In the genomic region with DNA sequence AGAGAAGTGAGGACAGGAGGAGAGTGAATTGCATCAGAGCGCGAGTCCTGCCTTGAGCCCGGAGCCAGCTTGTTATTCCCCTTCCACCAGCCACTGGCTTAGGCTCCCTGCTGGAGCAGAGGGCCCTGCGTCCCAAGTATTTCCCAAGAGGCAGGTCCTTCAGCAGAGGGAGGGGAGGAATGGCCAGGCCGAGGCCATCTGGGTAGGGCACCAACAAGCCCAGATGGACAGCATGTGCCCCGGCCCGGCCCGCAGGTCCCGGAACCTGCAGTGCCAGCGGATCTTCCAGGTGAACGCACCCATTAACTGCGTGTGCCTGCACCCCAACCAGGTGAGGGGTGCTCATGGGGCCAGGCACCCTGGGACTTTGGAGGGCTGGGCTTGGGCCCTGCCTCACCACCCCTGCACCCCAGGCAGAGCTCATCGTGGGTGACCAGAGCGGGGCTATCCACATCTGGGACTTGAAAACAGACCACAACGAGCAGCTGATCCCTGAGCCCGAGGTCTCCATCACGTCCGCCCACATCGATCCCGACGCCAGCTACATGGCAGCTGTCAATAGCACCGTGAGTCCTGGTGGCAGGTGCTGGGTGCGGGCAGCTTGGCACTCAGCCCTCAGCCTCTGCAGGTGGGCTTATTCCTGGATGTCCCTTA, we compare ENCODE assay signal across 9 cellular contexts. TPM values are rescaled to one million over a fixed set of nuclear protein-coding genes. Genes with fewer than 3 reads are reported as not detected.
DNase-seq lines count a peak whose midpoint lies in the region; ATAC-seq and TF ChIP-seq lines count a peak whose summit lies in the region.
"Had no signal": no experiment of that assay in that cellular context is flagged by ENCODE, and none has a peak within 500 bp of the region (broad histone marks: within the 10 kb centered on the region; RNA-seq: fewer than 3 reads in every experiment).

No MANE protein-coding gene starts in this region.

- no peaks in the 10 kb centered on the region for H4K20me1 ChIP-seq in HCT116 (ENCODE audit: insufficient read depth)

- H2AFZ ChIP-seq in HCT116 (ENCODE audit: low read depth, low read length, poor library complexity, severe bottlenecking), result no peak overlapping the region

- peaks cover 28% of the 10 kb centered on the region for H3K79me2 ChIP-seq in HCT116 (ENCODE audit: insufficient read depth, low read length)

- peak overlapping the region; percentile 99 for H3K4me2 ChIP-seq in HCT116 (ENCODE audit: low read length)

- RAD21 ChIA-PET in HCT116 (lab: Charles Lee; ENCODE audit: low non-redundant PET in 1 of 2, low total read pairs in 2 of 2, uncharacterized antibody in 2 of 2, unreplicated experiment in 2 of 2), result no interaction called here

- peak overlapping the region; percentile 43 to 84 (median 80) for H3K4me3 Mint-ChIP-seq in CD4-positive, CD25-positive, alpha-beta regulatory T cell
- peak overlapping the region; percentile 80 for H3K4me3 Mint-ChIP-seq in WTC11
- peak overlapping the region; percentile 79 for H3K4me3 Mint-ChIP-seq in mesothelial cell of epicardium

- peaks cover 0 to 20% (median 3%) of the 10 kb centered on the region in 4 donors for H3K4me1 Mint-ChIP-seq in CD4-positive, CD25-positive, alpha-beta regulatory T cell
- H3K4me1 Mint-ChIP-seq in WTC11 (peaks cover 20% of the 10 kb centered on the region), mesothelial cell of epicardium (peaks cover 9% of the 10 kb centered on the region)

- no peaks in the 10 kb centered on the region for H3K9me2 ChIP-seq in HCT116 (ENCODE audit: insufficient read depth)

- no peaks in the 10 kb centered on the region for H3K9me3 ChIP-seq in CD4-positive, CD25-positive, alpha-beta regulatory T cell (ENCODE audit: control insufficient read depth in 2 of 2, low read length in 2 of 2)
- H3K9me3 ChIP-seq in HCT116 (ENCODE audit: control insufficient read depth in 1 of 2, insufficient read depth in 1 of 2, low read depth in 1 of 2, low read length in 2 of 2), result no peaks in the 10 kb centered on the region

- no TSS peak for BruUV-seq in HCT116 (replicated peaks; lab: Mats Ljungman, UMichigan)

- ATAC-seq in CD4-positive, CD25-positive, alpha-beta regulatory T cell (ENCODE audit: low read depth in 2 of 2), result no peak
- no peak for ATAC-seq in HCT116
- ATAC-seq in WTC11, result no peak
- ATAC-seq in GM19467 (IDR thresholded peaks at IDR 0.05; ENCODE audit: unreplicated experiment), result no peak
- no peak for ATAC-seq in GM19455 (IDR thresholded peaks at IDR 0.05; ENCODE audit: unreplicated experiment)

- no peak overlapping the region for H3K27ac ChIP-seq in CD4-positive, CD25-positive, alpha-beta regulatory T cell (ENCODE audit: insufficient read depth, low read length, poor library complexity, severe bottlenecking)
- H3K27ac ChIP-seq in HCT116 (ENCODE audit: low read depth, low read length), result peak overlapping the region; percentile 94

- TF ChIP-seq CTCF in HCT116 (IDR thresholded peaks at IDR 0.05 in 2 of 3, conservative IDR thresholded peaks at IDR 0.05 in 1 of 3; ENCODE audit: borderline replicate concordance in 1 of 3, insufficient read depth in 1 of 3, low read depth in 2 of 3, low read length in 2 of 3) (no peak), WTC11 (IDR thresholded peaks at IDR 0.05) (no peak), mesothelial cell of epicardium (IDR thresholded peaks at IDR 0.05; ENCODE audit: unreplicated experiment) (no peak)

- H3K9ac ChIP-seq in HCT116 (ENCODE audit: low read length), result peak overlapping the region; percentile 81

- POLR2A ChIA-PET in HCT116 (lab: Charles Lee) (interaction anchor here (0.9 kb wide), 1 partner anchor 9 kb away, joined by 3 read pairs; no protein-coding TSS in a partner anchor), WTC11 (lab: Charles Lee) (interaction anchor here (0.5 to 1.3 kb wide), 3 partner anchors 8 to 184 kb away, joined by 3 to 6 read pairs (median 3); partner anchors contain the start of genes PGP and TRAF7)

- DNase-seq in CD4-positive, CD25-positive, alpha-beta regulatory T cell, result no peak
- no peak for DNase-seq in HCT116 (ENCODE audit: low read depth, low spot score)
- no peak for DNase-seq in WTC11 (ENCODE audit: low spot score)
- DNase-seq in mesothelial cell of epicardium (ENCODE audit: low spot score in 2 of 2, unreplicated experiment in 2 of 2), result no peak
- DNase-seq in A172 (ENCODE audit: low spot score), result no peak
- no peak for DNase-seq in AML-193 (lab: John Stamatoyannopoulos, UW)
- DNase-seq: T-helper 9 cell had no signal

- CTCF ChIA-PET in HCT116 (lab: Charles Lee), result no interaction called here
- CTCF ChIA-PET in WTC11 (lab: Charles Lee), result interaction anchor here (0.6 to 2.7 kb wide), 4 partner anchors 12 to 184 kb away, joined by 3 to 13 read pairs (median 4); partner anchors contain the start of genes CASKIN1 and TRAF7

- peaks cover 9% of the 10 kb centered on the region for H3K36me3 ChIP-seq in CD4-positive, CD25-positive, alpha-beta regulatory T cell (ENCODE audit: control insufficient read depth, insufficient read depth, low read length)
- peaks cover 4 to 19% of the 10 kb centered on the region in 2 experiments; a peak in 3 of 4 replicates for H3K36me3 ChIP-seq in HCT116 (ENCODE audit: control insufficient read depth in 1 of 2, insufficient read depth in 2 of 2, low read length in 2 of 2)

- no peak for TF ChIP-seq POLR2A in HCT116 (IDR thresholded peaks at IDR 0.05; ENCODE audit: borderline replicate concordance, extremely low read depth, insufficient read depth, insufficient read length)

- peaks cover 18% of the 10 kb centered on the region for H3K4me1 ChIP-seq in CD4-positive, CD25-positive, alpha-beta regulatory T cell (ENCODE audit: control insufficient read depth, insufficient read depth, low read length, poor library complexity, severe bottlenecking)
- H3K4me1 ChIP-seq in HCT116 (ENCODE audit: control insufficient read depth in 1 of 2, insufficient read depth in 2 of 2, low read length in 2 of 2), result peaks cover 5 to 27% of the 10 kb centered on the region in 2 experiments

- peaks cover 8% of the 10 kb centered on the region for H3K27me3 Mint-ChIP-seq in CD4-positive, CD25-positive, alpha-beta regulatory T cell
- H3K27me3 Mint-ChIP-seq in WTC11 (ENCODE audit: low read depth) (peaks cover 13% of the 10 kb centered on the region), mesothelial cell of epicardium (ENCODE audit: low read depth) (no peaks in the 10 kb centered on the region)

- intact Hi-C loops in HCT116 (cut with micrococcal nuclease), result no loop called here

- H3K27ac Mint-ChIP-seq in CD4-positive, CD25-positive, alpha-beta regulatory T cell, result peak overlapping the region in 1 of 3 donors; percentile 62
- no peak overlapping the region for H3K27ac Mint-ChIP-seq in WTC11
- H3K27ac Mint-ChIP-seq in mesothelial cell of epicardium, result no peak overlapping the region

- no peaks in the 10 kb centered on the region for H3K36me3 Mint-ChIP-seq in CD4-positive, CD25-positive, alpha-beta regulatory T cell
- H3K36me3 Mint-ChIP-seq in WTC11, result peaks cover 14% of the 10 kb centered on the region
- H3K36me3 Mint-ChIP-seq in mesothelial cell of epicardium, result peaks cover 6% of the 10 kb centered on the region

- no peaks in the 10 kb centered on the region for H3K27me3 ChIP-seq in CD4-positive, CD25-positive, alpha-beta regulatory T cell (ENCODE audit: control insufficient read depth, insufficient read depth, low read length)
- H3K27me3 ChIP-seq in HCT116 (ENCODE audit: insufficient read depth, low read length), result no peaks in the 10 kb centered on the region

- no peak for TF ChIP-seq RAD21 in HCT116 (IDR thresholded peaks at IDR 0.05; ENCODE audit: low read depth)

- H3K4me3 ChIP-seq in CD4-positive, CD25-positive, alpha-beta regulatory T cell (ENCODE audit: low read depth, low read length), result no peak overlapping the region
- H3K4me3 ChIP-seq in HCT116 (replicated peaks in 1 of 2; ENCODE audit: low read depth in 1 of 2, low read length in 2 of 2), result 0 out of 4 replicates have a peak overlapping the region, but pooled peaks of 1 of the 2 experiments have one; percentile 1

- peaks cover 0 to 1% (median 0%) of the 10 kb centered on the region in 7 donors for H3K9me3 Mint-ChIP-seq in CD4-positive, CD25-positive, alpha-beta regulatory T cell
- H3K9me3 Mint-ChIP-seq in WTC11 (no peaks in the 10 kb centered on the region), mesothelial cell of epicardium (no peaks in the 10 kb centered on the region)

RNA-seq across cellular contexts. Expression of gene MLST8, which starts 1.7 kb away (rescaled TPM):
- total RNA-seq in CD4-positive, CD25-positive, alpha-beta regulatory T cell, result 23.5 TPM
- polyA plus RNA-seq in CD4-positive, CD25-positive, alpha-beta regulatory T cell, result 10 to 100 TPM; 20.9 to 31.1 (median 24.3) TPM
- total RNA-seq in HCT116 (2021; ENCODE audit: unreplicated experiment), result 58.7 TPM
- 90.9 and 100 TPM in 2 replicates for polyA plus RNA-seq in HCT116 (2012)
- total RNA-seq in WTC11 (2021), result 71.6 to 76.1 TPM (median 75.9 TPM) in 3 replicates
- 45.9 to 49.0 TPM (median 47.2 TPM) in 3 replicates for total RNA-seq in mesothelial cell of epicardium
- 43.2 and 64.5 TPM in 2 replicates for total RNA-seq in A172 (2014; rRNA removed; shearing (Covaris generic))

RNA-seq across cellular contexts. Expression of gene BRICD5, which starts 3.8 kb away (rescaled TPM):
- total RNA-seq in CD4-positive, CD25-positive, alpha-beta regulatory T cell, result 10.9 TPM
- polyA plus RNA-seq in CD4-positive, CD25-positive, alpha-beta regulatory T cell, result under 1 TPM in 2 of 4 donors, not detected in 2; 0.08 to 0.33 TPM
- total RNA-seq in HCT116 (2021; ENCODE audit: unreplicated experiment), result 9.8 TPM
- polyA plus RNA-seq in HCT116 (2012), result 7.8 and 8.4 TPM in 2 replicates
- total RNA-seq in WTC11 (2021), result 12.5 to 15.2 TPM (median 13.6 TPM) in 3 replicates
- 11.9 to 14.4 TPM (median 13.0 TPM) in 3 replicates for total RNA-seq in mesothelial cell of epicardium
- 7.0 and 7.5 TPM in 2 replicates for total RNA-seq in A172 (2014; rRNA removed; shearing (Covaris generic))

RNA-seq across cellular contexts. Expression of gene PGP, which starts 7.7 kb away (rescaled TPM):
- total RNA-seq in CD4-positive, CD25-positive, alpha-beta regulatory T cell, result 14.2 TPM
- 10 to 100 TPM in 2 of 4 donors, 1 to 10 TPM in 2; 6.1 to 13.4 (median 8.8) TPM for polyA plus RNA-seq in CD4-positive, CD25-positive, alpha-beta regulatory T cell
- 32.6 TPM for total RNA-seq in HCT116 (2021; ENCODE audit: unreplicated experiment)
- polyA plus RNA-seq in HCT116 (2012), result 21.2 and 22.3 TPM in 2 replicates
- total RNA-seq in WTC11 (2021), result 38.4 to 40.1 TPM (median 39.5 TPM) in 3 replicates
- total RNA-seq in mesothelial cell of epicardium, result 15.2 to 17.9 TPM (median 16.8 TPM) in 3 replicates
- total RNA-seq in A172 (2014; rRNA removed; shearing (Covaris generic)), result 35.4 and 43.4 TPM in 2 replicates

RNA-seq across cellular contexts. Expression of gene CASKIN1, which starts 10.5 kb away (rescaled TPM):
- total RNA-seq in CD4-positive, CD25-positive, alpha-beta regulatory T cell, result not detected
- polyA plus RNA-seq in CD4-positive, CD25-positive, alpha-beta regulatory T cell, result not detected
- 5.9 TPM for total RNA-seq in HCT116 (2021; ENCODE audit: unreplicated experiment)
- polyA plus RNA-seq in HCT116 (2012), result 2.3 and 3.2 TPM in 2 replicates
- total RNA-seq in WTC11 (2021), result 9.4 to 15.7 TPM (median 11.3 TPM) in 3 replicates
- total RNA-seq in mesothelial cell of epicardium, result 8.9 to 9.8 TPM (median 9.8 TPM) in 3 replicates
- total RNA-seq in A172 (2014; rRNA removed; shearing (Covaris generic)), result 0.46 and 1.5 TPM in 2 replicates

RNA-seq across cellular contexts. Expression of gene E4F1, which starts 16.5 kb away (rescaled TPM):
- total RNA-seq in CD4-positive, CD25-positive, alpha-beta regulatory T cell, result 38.7 TPM
- 10 to 100 TPM; 11.6 to 15.7 (median 14.4) TPM for polyA plus RNA-seq in CD4-positive, CD25-positive, alpha-beta regulatory T cell
- 40.7 TPM for total RNA-seq in HCT116 (2021; ENCODE audit: unreplicated experiment)
- 31.0 and 38.0 TPM in 2 replicates for polyA plus RNA-seq in HCT116 (2012)
- 27.2 to 34.4 TPM (median 27.8 TPM) in 3 replicates for total RNA-seq in WTC11 (2021)
- total RNA-seq in mesothelial cell of epicardium, result 29.3 to 36.3 TPM (median 33.0 TPM) in 3 replicates
- total RNA-seq in A172 (2014; rRNA removed; shearing (Covaris generic)), result 27.0 and 29.9 TPM in 2 replicates
